ENCODE assay signal across 9 cellular contexts in genomic region chr9:107491081-107492053, GRCh38. TPM values are rescaled to one million over a fixed set of nuclear protein-coding genes. Genes with fewer than 3 reads are reported as not detected.
DNase-seq lines count a peak whose midpoint lies in the region; ATAC-seq and TF ChIP-seq lines count a peak whose summit lies in the region.
"Had no signal": no experiment of that assay in that cellular context is flagged by ENCODE, and none has a peak within 500 bp of the region (broad histone marks: within the 10 kb centered on the region; RNA-seq: fewer than 3 reads in every experiment).

No MANE protein-coding gene starts in this region.

- CTCF ChIA-PET in activated naive CD4-positive, alpha-beta T cell treated with anti-CD3 and anti-CD28 coated beads for 36 hours (lab: Charles Lee), result no interaction called here

- no peak overlapping the region for H3K4me3 Mint-ChIP-seq in activated naive CD4-positive, alpha-beta T cell treated with anti-CD3 and anti-CD28 coated beads for 36 hours

- intact Hi-C loops in activated naive CD4-positive, alpha-beta T cell treated with anti-CD3 and anti-CD28 coated beads for 36 hours (cut with micrococcal nuclease), result no loop called here

- H3K36me3 ChIP-seq in muscle layer of colon (ENCODE audit: insufficient read depth, low read length), result no peaks in the 10 kb centered on the region

- H3K9me3 ChIP-seq in muscle layer of colon (ENCODE audit: low read length), result no peaks in the 10 kb centered on the region

- no peak for ATAC-seq in GM21825 (IDR thresholded peaks at IDR 0.05; ENCODE audit: unreplicated experiment)
- ATAC-seq in HG02642 (IDR thresholded peaks at IDR 0.05; ENCODE audit: poor library complexity, unreplicated experiment), result no peak

- H3K4me1 Mint-ChIP-seq in activated naive CD4-positive, alpha-beta T cell treated with anti-CD3 and anti-CD28 coated beads for 36 hours (ENCODE audit: low read depth), result peaks cover 7% of the 10 kb centered on the region

- no peak overlapping the region for H3K27ac Mint-ChIP-seq in activated naive CD4-positive, alpha-beta T cell treated with anti-CD3 and anti-CD28 coated beads for 36 hours

- peaks cover 68% of the 10 kb centered on the region for H3K27me3 Mint-ChIP-seq in activated naive CD4-positive, alpha-beta T cell treated with anti-CD3 and anti-CD28 coated beads for 36 hours (ENCODE audit: low read depth)

- peak overlapping the region; percentile 44 for H3K27ac ChIP-seq in muscle layer of colon (ENCODE audit: low read depth, low read length)

- no peaks in the 10 kb centered on the region for H3K36me3 Mint-ChIP-seq in activated naive CD4-positive, alpha-beta T cell treated with anti-CD3 and anti-CD28 coated beads for 36 hours (ENCODE audit: low read depth)

- peak; percentile 5 for DNase-seq in activated naive CD4-positive, alpha-beta T cell treated with anti-CD3 and anti-CD28 coated beads for 36 hours
- DNase-seq in activated naive CD4-positive, alpha-beta T cell (lab: John Stamatoyannopoulos, UW), result no peak
- no peak for DNase-seq in epithelial cell of proximal tubule (ENCODE audit: low read depth)
- DNase-seq in ureter (ENCODE audit: low spot score), result peak; percentile 49
- no peak for DNase-seq in midbrain (lab: John Stamatoyannopoulos, UW)
- DNase-seq: DMS153 had no signal

- H3K4me1 ChIP-seq in muscle layer of colon (ENCODE audit: insufficient read depth, low read length), result peaks cover 8% of the 10 kb centered on the region

- H3K27me3 ChIP-seq in muscle layer of colon (ENCODE audit: control insufficient read depth in 1 of 2, insufficient read depth in 2 of 2, low read length in 2 of 2), result no peaks in the 10 kb centered on the region

- TF ChIP-seq CTCF in epithelial cell of proximal tubule (conservative IDR thresholded peaks at IDR 0.05; ENCODE audit: low read depth, low read length), result no peak

- H3K4me3 ChIP-seq in epithelial cell of proximal tubule (ENCODE audit: low read depth, low read length) (peak overlapping the region; percentile 68), muscle layer of colon (ENCODE audit: low read depth in 1 of 2, low read length in 2 of 2) (peak overlapping the region in 1 of 2 donors; percentile 81)

- H3K9me3 Mint-ChIP-seq in activated naive CD4-positive, alpha-beta T cell treated with anti-CD3 and anti-CD28 coated beads for 36 hours, result no peaks in the 10 kb centered on the region

- peak overlapping the region; percentile 94 for H3K9ac ChIP-seq in muscle layer of colon (ENCODE audit: low read length)

RNA-seq across cellular contexts. Expression of gene KLF4, which starts 1.8 kb away (rescaled TPM):
- total RNA-seq in activated naive CD4-positive, alpha-beta T cell treated with anti-CD3 and anti-CD28 coated beads for 36 hours, result 1 to 10 TPM; 3.4 TPM
- total RNA-seq in epithelial cell of proximal tubule (7.4 and 13.1 TPM in 2 replicates), ureter (33.1 TPM)

Comparison
In these comparisons a context has a peak if more than half of its experiments do, and no peak if none do; other contexts are left out.
1. DNase-seq: peak in activated naive CD4-positive, alpha-beta T cell treated with anti-CD3 and anti-CD28 coated beads for 36 hours (single experiment) and ureter (single experiment); none in activated naive CD4-positive, alpha-beta T cell (0 of 4), epithelial cell of proximal tubule (single experiment) and midbrain (single experiment).